ENCODE assay signal across 9 cellular contexts in the genomic region with DNA sequence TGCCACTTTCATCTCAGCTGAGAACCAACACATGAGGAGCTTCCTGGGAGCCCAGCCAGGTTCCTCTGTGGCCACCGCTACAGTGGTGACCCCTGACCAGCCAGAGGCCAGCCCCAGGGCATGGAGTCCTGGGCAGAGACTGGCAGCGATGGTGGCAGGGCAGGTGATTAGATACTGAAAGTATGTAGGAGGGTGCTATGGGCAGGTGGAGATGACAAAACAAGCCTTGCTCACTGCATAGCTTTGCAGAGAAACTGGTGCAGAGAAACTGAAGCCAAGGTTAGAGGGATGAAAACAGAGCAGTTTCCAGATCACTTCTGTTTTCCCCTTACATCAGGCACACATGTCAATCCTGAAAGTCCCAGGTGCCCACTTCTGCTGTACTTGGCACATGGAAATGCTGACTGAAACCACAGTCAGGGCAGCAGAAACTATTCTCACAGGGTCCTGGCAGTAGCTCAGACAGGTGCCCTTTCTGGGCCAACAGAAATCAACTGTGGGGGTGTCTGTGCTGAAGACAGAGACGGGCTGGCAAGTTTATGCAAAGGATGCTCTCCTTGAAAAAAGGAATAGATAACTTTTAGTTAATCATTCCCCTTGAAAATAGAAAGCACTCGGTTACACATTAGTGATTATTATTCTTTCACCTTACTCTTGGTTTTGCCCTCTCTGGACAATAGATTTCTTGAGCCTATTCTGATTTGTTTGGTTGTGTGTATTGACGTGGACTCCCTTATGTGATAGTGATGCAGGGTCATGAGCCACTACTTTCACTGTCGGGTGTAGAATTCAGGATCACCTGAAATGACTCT.
DNase-seq lines count a peak whose midpoint lies in the region; ATAC-seq and TF ChIP-seq lines count a peak whose summit lies in the region.
"Had no signal": no experiment of that assay in that cellular context is flagged by ENCODE, and none has a peak within 500 bp of the region (broad histone marks: within the 10 kb centered on the region; RNA-seq: fewer than 3 reads in every experiment).

No MANE protein-coding gene starts in this region.

- no peak for TF ChIP-seq POLR2A in GM18505 (IDR thresholded peaks at IDR 0.05; ENCODE audit: borderline replicate concordance, extremely low read depth, insufficient read depth, insufficient read length)

- intact Hi-C loops in head of caudate nucleus (cut with DNase I) = no loop called here

- ATAC-seq in GM18505 (IDR thresholded peaks at IDR 0.05; ENCODE audit: unreplicated experiment) = peak; percentile 83
- ATAC-seq in GM21381 (IDR thresholded peaks at IDR 0.05; ENCODE audit: unreplicated experiment) = peak; percentile 78
- ATAC-seq in HG03439 (IDR thresholded peaks at IDR 0.05; ENCODE audit: unreplicated experiment) = peak; percentile 82

- DNase-seq in kidney tubule cell (ENCODE audit: low spot score) (peak; percentile 90), HuH-7 (ENCODE audit: low spot score) (no peak), AG20443 (ENCODE audit: low spot score) (no peak), head of caudate nucleus (no peak)
- DNase-seq in stimulated activated CD4-positive, alpha-beta T cell treated with anti-CD3 and anti-CD28 coated beads, Interleukin-4, amount 100 ng/mL, for 1 hour = no peak
- DNase-seq: activated CD4-positive, CD25-positive, alpha-beta regulatory T cell had no signal
